ENCODE assay signal across 9 cellular contexts in genomic region chr6:30613251-30614043, GRCh38. TPM values are rescaled to one million over a fixed set of nuclear protein-coding genes. Genes with fewer than 3 reads are reported as not detected.
A peak's percentile ranks its signal among the peaks of the same experiment; 100 is the strongest.
DNase-seq lines count a peak whose midpoint lies in the region; ATAC-seq, FAIRE-seq and TF ChIP-seq lines count a peak whose summit lies in the region.
"Had no signal": no experiment of that assay in that cellular context is flagged by ENCODE, and none has a peak within 500 bp of the region (broad histone marks: within the 10 kb centered on the region; RNA-seq: fewer than 3 reads in every experiment).

No MANE protein-coding gene starts in this region.

- H3K4me3 ChIP-seq in keratinocyte (ENCODE audit: control insufficient read depth in 2 of 3, extremely low read depth in 1 of 3, insufficient read depth in 2 of 3, low read depth in 1 of 3, low read length in 3 of 3) (no peak overlapping the region), thymus (ENCODE audit: low read length) (peak overlapping the region; percentile 97)

- TF ChIP-seq CTCF in keratinocyte (optimal IDR thresholded peaks at IDR 0.05 in 1 of 3, IDR thresholded peaks at IDR 0.05 in 1 of 3, conservative IDR thresholded peaks at IDR 0.05 in 1 of 3; ENCODE audit: extremely low read depth in 1 of 3, insufficient read depth in 2 of 3, low read length in 3 of 3), result no peak

- peak overlapping the region; percentile 100 for H3K4me2 ChIP-seq in keratinocyte (ENCODE audit: control insufficient read depth, extremely low read depth, insufficient read depth, low read depth, low read length)

- peaks cover 8% of the 10 kb centered on the region for H4K20me1 ChIP-seq in keratinocyte (ENCODE audit: control insufficient read depth, extremely low read depth, insufficient read depth, low read length)

- no peaks in the 10 kb centered on the region for H3K9me3 ChIP-seq in keratinocyte (ENCODE audit: control insufficient read depth, low read depth, low read length)
- no peaks in the 10 kb centered on the region for H3K9me3 ChIP-seq in thymus (ENCODE audit: control insufficient read depth)

- H3K36me3 ChIP-seq in keratinocyte (ENCODE audit: control insufficient read depth in 2 of 2, extremely low read depth in 1 of 2, insufficient read depth in 2 of 2, low read length in 2 of 2), result peaks cover 12 to 37% of the 10 kb centered on the region in 2 experiments
- H3K36me3 ChIP-seq in thymus (ENCODE audit: control insufficient read depth, insufficient read depth), result peaks cover 22% of the 10 kb centered on the region

- H3K27ac ChIP-seq in keratinocyte (ENCODE audit: control insufficient read depth, insufficient read depth, low read length), result peak overlapping the region; percentile 54
- peak overlapping the region; percentile 31 for H3K27ac ChIP-seq in thymus (ENCODE audit: low read depth)
- no peak overlapping the region for H3K27ac ChIP-seq in substantia nigra (ENCODE audit: low read depth, low read length, poor library complexity, severe bottlenecking)

- FAIRE-seq in keratinocyte (lab: Jason Lieb, UNC), result no peak

- H3K4me3 Mint-ChIP-seq in activated T-cell treated with anti-CD3 and anti-CD28 coated beads, Interleukin-2, amount 50 U/mL, for 24 hours, result peak overlapping the region; percentile 93
- peak overlapping the region; percentile 94 for H3K4me3 Mint-ChIP-seq in activated T-helper 17 cell treated with anti-CD3 and anti-CD28 coated beads, Interleukin-2, amount 50 U/mL, for 72 hours

- H3K27ac Mint-ChIP-seq in activated T-cell treated with anti-CD3 and anti-CD28 coated beads, Interleukin-2, amount 50 U/mL, for 24 hours, result peak overlapping the region; percentile 99
- peak overlapping the region; percentile 100 for H3K27ac Mint-ChIP-seq in activated T-helper 17 cell treated with anti-CD3 and anti-CD28 coated beads, Interleukin-2, amount 50 U/mL, for 72 hours

- DNase-seq in activated T-cell treated with anti-CD3 and anti-CD28 coated beads, Interleukin-2, amount 50 U/mL, for 24 hours, result no peak
- DNase-seq in activated T-cell treated with anti-CD3 and anti-CD28 coated beads for 4 hours (no peak), keratinocyte (ENCODE audit: low read depth, low spot score) (no peak), substantia nigra (lab: John Stamatoyannopoulos, UW) (no peak)
- DNase-seq: T-helper 9 cell had no signal

- dilution Hi-C loops in keratinocyte (cut with MboI; ENCODE audit: extremely low pct_ligation_motif_present, low sequenced_read_pairs), result no loop called here

- H3K27me3 ChIP-seq in keratinocyte (ENCODE audit: control insufficient read depth, extremely low read depth, insufficient read depth, low read length) (no peaks in the 10 kb centered on the region), thymus (ENCODE audit: control insufficient read depth, insufficient read depth) (no peaks in the 10 kb centered on the region)

- H3K9me1 ChIP-seq in keratinocyte (ENCODE audit: control insufficient read depth, extremely low read depth, insufficient read depth, low read length), result peaks cover 3% of the 10 kb centered on the region

- peaks cover 96% of the 10 kb centered on the region for H3K36me3 Mint-ChIP-seq in activated T-cell treated with anti-CD3 and anti-CD28 coated beads, Interleukin-2, amount 50 U/mL, for 24 hours (ENCODE audit: low read depth)
- peaks cover 97% of the 10 kb centered on the region for H3K36me3 Mint-ChIP-seq in activated T-helper 17 cell treated with anti-CD3 and anti-CD28 coated beads, Interleukin-2, amount 50 U/mL, for 72 hours (ENCODE audit: low read depth)

- H3K9me3 Mint-ChIP-seq in activated T-cell treated with anti-CD3 and anti-CD28 coated beads, Interleukin-2, amount 50 U/mL, for 24 hours, result no peaks in the 10 kb centered on the region
- H3K9me3 Mint-ChIP-seq in activated T-helper 17 cell treated with anti-CD3 and anti-CD28 coated beads, Interleukin-2, amount 50 U/mL, for 72 hours, result no peaks in the 10 kb centered on the region

- peak overlapping the region; percentile 2 for H3K9ac ChIP-seq in keratinocyte (ENCODE audit: control insufficient read depth, extremely low read depth, insufficient read depth, low read length)

- no peak overlapping the region for H2AFZ ChIP-seq in keratinocyte (ENCODE audit: control insufficient read depth, low read length)

- peak; percentile 31 for ATAC-seq in activated T-helper 17 cell treated with anti-CD3 and anti-CD28 coated beads, Interleukin-2, amount 50 U/mL, for 72 hours (replicated peaks)
- ATAC-seq in HG03565 (IDR thresholded peaks at IDR 0.05; ENCODE audit: unreplicated experiment) (no peak), HG02588 (IDR thresholded peaks at IDR 0.05; ENCODE audit: unreplicated experiment) (no peak)

- H3K27me3 Mint-ChIP-seq in activated T-cell treated with anti-CD3 and anti-CD28 coated beads, Interleukin-2, amount 50 U/mL, for 24 hours, result no peaks in the 10 kb centered on the region
- no peaks in the 10 kb centered on the region for H3K27me3 Mint-ChIP-seq in activated T-helper 17 cell treated with anti-CD3 and anti-CD28 coated beads, Interleukin-2, amount 50 U/mL, for 72 hours

- H3K4me1 ChIP-seq in keratinocyte (ENCODE audit: control insufficient read depth, extremely low read depth, insufficient read depth, low read length), result peaks cover 24% of the 10 kb centered on the region
- H3K4me1 ChIP-seq in thymus (ENCODE audit: control insufficient read depth, insufficient read depth, low read length), result peaks cover 18% of the 10 kb centered on the region

- peaks cover 40% of the 10 kb centered on the region for H3K79me2 ChIP-seq in keratinocyte (ENCODE audit: control insufficient read depth, insufficient read depth, low read length)

- H3K4me1 Mint-ChIP-seq in activated T-cell treated with anti-CD3 and anti-CD28 coated beads, Interleukin-2, amount 50 U/mL, for 24 hours (ENCODE audit: low read depth), result peaks cover 64% of the 10 kb centered on the region
- peaks cover 49% of the 10 kb centered on the region for H3K4me1 Mint-ChIP-seq in activated T-helper 17 cell treated with anti-CD3 and anti-CD28 coated beads, Interleukin-2, amount 50 U/mL, for 72 hours

RNA-seq across cellular contexts. Expression of gene PPP1R10, which starts 3.6 kb away (rescaled TPM):
- total RNA-seq in activated T-helper 17 cell treated with anti-CD3 and anti-CD28 coated beads, Interleukin-2, amount 50 U/mL, for 72 hours, result 100 to 1,000 TPM in 1 of 2 donors, 10 to 100 TPM in 1; 85.9 to 101 TPM
- polyA plus RNA-seq in keratinocyte (25.3 to 36.6 TPM (median 30.0 TPM) in 3 replicates), thymus (24.9 TPM)
- 40.6 TPM for polyA plus RNA-seq in keratinocyte (2011; ENCODE audit: low read depth)
- polyA plus RNA-seq in keratinocyte (2011; cell fraction: cytosol; rRNA removed), result 13.9 and 24.0 TPM in 2 replicates
- polyA plus RNA-seq in keratinocyte (2011; cell fraction: nucleus; rRNA removed), result 104 and 135 TPM in 2 replicates
- 25.5 and 44.1 TPM in 2 replicates for polyA plus RNA-seq in keratinocyte (2012; ENCODE audit: low replicate concordance)
- 43.2 to 78.2 TPM (median 76.0 TPM) in 3 replicates for polyA minus RNA-seq in keratinocyte
- polyA minus RNA-seq in keratinocyte (2011; cell fraction: cytosol; rRNA and poly(A)+ RNA removed), result 21.7 TPM
- 79.1 and 175 TPM in 2 replicates for polyA minus RNA-seq in keratinocyte (2011; cell fraction: nucleus; rRNA and poly(A)+ RNA removed)

RNA-seq across cellular contexts. Expression of gene MRPS18B, which starts 4.2 kb away (rescaled TPM):
- total RNA-seq in activated T-helper 17 cell treated with anti-CD3 and anti-CD28 coated beads, Interleukin-2, amount 50 U/mL, for 72 hours, result 10 to 100 TPM; 64.6 to 78.5 TPM
- 55.0 to 74.6 TPM (median 59.8 TPM) in 3 replicates for polyA plus RNA-seq in keratinocyte
- 35.4 TPM for polyA plus RNA-seq in keratinocyte (2011; ENCODE audit: low read depth)
- polyA plus RNA-seq in keratinocyte (2011; cell fraction: cytosol; rRNA removed), result 53.6 and 56.9 TPM in 2 replicates
- polyA plus RNA-seq in keratinocyte (2011; cell fraction: nucleus; rRNA removed), result 48.9 and 52.9 TPM in 2 replicates
- polyA plus RNA-seq in keratinocyte (2012; ENCODE audit: low replicate concordance), result 44.2 and 47.0 TPM in 2 replicates
- 37.1 to 54.6 TPM (median 42.7 TPM) in 3 replicates for polyA minus RNA-seq in keratinocyte
- 23.8 TPM for polyA minus RNA-seq in keratinocyte (2011; cell fraction: cytosol; rRNA and poly(A)+ RNA removed)
- 18.6 and 29.6 TPM in 2 replicates for polyA minus RNA-seq in keratinocyte (2011; cell fraction: nucleus; rRNA and poly(A)+ RNA removed)
- 48.9 TPM for polyA plus RNA-seq in thymus

RNA-seq across cellular contexts. Expression of gene ATAT1, which starts 13.2 kb away (rescaled TPM):
- 10 to 100 TPM; 12.3 to 20.9 TPM for total RNA-seq in activated T-helper 17 cell treated with anti-CD3 and anti-CD28 coated beads, Interleukin-2, amount 50 U/mL, for 72 hours
- polyA plus RNA-seq in keratinocyte (3.8 to 6.0 TPM (median 5.4 TPM) in 3 replicates), thymus (7.5 TPM)
- 5.3 TPM for polyA plus RNA-seq in keratinocyte (2011; ENCODE audit: low read depth)
- 2.9 and 3.8 TPM in 2 replicates for polyA plus RNA-seq in keratinocyte (2011; cell fraction: cytosol; rRNA removed)
- polyA plus RNA-seq in keratinocyte (2011; cell fraction: nucleus; rRNA removed), result 28.7 TPM in 2 replicates
- 4.8 and 5.3 TPM in 2 replicates for polyA plus RNA-seq in keratinocyte (2012; ENCODE audit: low replicate concordance)
- 1.4 to 5.8 TPM (median 5.5 TPM) in 3 replicates for polyA minus RNA-seq in keratinocyte
- 1.3 TPM for polyA minus RNA-seq in keratinocyte (2011; cell fraction: cytosol; rRNA and poly(A)+ RNA removed)
- 3.7 and 5.4 TPM in 2 replicates for polyA minus RNA-seq in keratinocyte (2011; cell fraction: nucleus; rRNA and poly(A)+ RNA removed)

RNA-seq across cellular contexts. Expression of gene C6orf136, which starts 33.5 kb away (rescaled TPM):
- total RNA-seq in activated T-helper 17 cell treated with anti-CD3 and anti-CD28 coated beads, Interleukin-2, amount 50 U/mL, for 72 hours, result 10 to 100 TPM; 24.8 to 36.7 TPM
- polyA plus RNA-seq in keratinocyte (6.7 to 8.7 TPM (median 7.8 TPM) in 3 replicates), thymus (24.0 TPM)
- 20.8 TPM for polyA plus RNA-seq in keratinocyte (2011; ENCODE audit: low read depth)
- polyA plus RNA-seq in keratinocyte (2011; cell fraction: cytosol; rRNA removed), result 8.2 and 8.4 TPM in 2 replicates
- polyA plus RNA-seq in keratinocyte (2011; cell fraction: nucleus; rRNA removed), result 16.8 and 19.2 TPM in 2 replicates
- polyA plus RNA-seq in keratinocyte (2012; ENCODE audit: low replicate concordance), result 11.1 and 21.4 TPM in 2 replicates
- 12.0 to 16.0 TPM (median 13.8 TPM) in 3 replicates for polyA minus RNA-seq in keratinocyte
- polyA minus RNA-seq in keratinocyte (2011; cell fraction: cytosol; rRNA and poly(A)+ RNA removed), result 5.6 TPM
- polyA minus RNA-seq in keratinocyte (2011; cell fraction: nucleus; rRNA and poly(A)+ RNA removed), result 2.3 and 3.5 TPM in 2 replicates

RNA-seq across cellular contexts. Expression of gene ABCF1, which starts 42.2 kb away (rescaled TPM):
- 10 to 100 TPM; 65.0 to 98.2 TPM for total RNA-seq in activated T-helper 17 cell treated with anti-CD3 and anti-CD28 coated beads, Interleukin-2, amount 50 U/mL, for 72 hours
- 22.6 to 67.1 TPM (median 30.0 TPM) in 3 replicates for polyA plus RNA-seq in keratinocyte
- 76.5 TPM for polyA plus RNA-seq in keratinocyte (2011; ENCODE audit: low read depth)
- 33.9 and 38.8 TPM in 2 replicates for polyA plus RNA-seq in keratinocyte (2011; cell fraction: cytosol; rRNA removed)
- polyA plus RNA-seq in keratinocyte (2011; cell fraction: nucleus; rRNA removed), result 64.3 and 73.5 TPM in 2 replicates
- polyA plus RNA-seq in keratinocyte (2012; ENCODE audit: low replicate concordance), result 47.7 and 85.8 TPM in 2 replicates
- polyA minus RNA-seq in keratinocyte, result 49.7 to 96.2 TPM (median 62.8 TPM) in 3 replicates
- polyA minus RNA-seq in keratinocyte (2011; cell fraction: cytosol; rRNA and poly(A)+ RNA removed), result 42.6 TPM
- polyA minus RNA-seq in keratinocyte (2011; cell fraction: nucleus; rRNA and poly(A)+ RNA removed), result 31.0 and 46.8 TPM in 2 replicates
- polyA plus RNA-seq in thymus, result 23.5 TPM
